1 cellular context compared by ENCODE assay signal in the genomic region with DNA sequence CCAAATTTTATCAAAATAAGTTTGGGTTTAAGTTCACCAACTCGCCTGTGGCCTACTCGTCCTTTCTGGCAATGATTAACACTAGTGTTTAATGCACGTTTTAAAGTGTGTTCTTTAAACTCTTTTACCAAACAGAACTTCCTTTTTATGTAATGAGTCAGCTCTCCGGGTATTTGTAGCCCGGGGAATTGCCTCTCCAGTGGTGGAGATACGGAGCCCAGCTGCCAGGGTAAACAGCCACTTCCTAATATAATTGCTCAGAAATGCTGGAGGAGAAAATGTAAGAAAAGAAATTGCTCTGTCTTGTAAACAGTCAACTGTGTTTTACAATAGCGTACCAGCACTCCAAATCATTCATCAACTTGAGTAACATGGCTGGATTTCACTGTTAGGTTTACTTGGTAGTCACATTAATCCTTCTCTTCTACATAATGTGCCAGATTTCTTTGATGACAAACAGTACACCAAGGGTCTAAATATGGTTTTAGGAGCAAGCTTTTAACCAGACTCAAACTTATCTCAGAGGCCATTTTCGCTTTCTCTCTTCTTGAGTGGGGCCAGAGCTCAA.
TF ChIP-seq lines count a peak whose summit lies in the region.

No MANE protein-coding gene starts in this region.

TF ChIP-seq in SK-N-SH, 30 proteins besides CTCF, POLR2A, EP300 and RAD21 (continued from another document):
- peak; percentile 86; the same call in 1 of the 2 replicates for TF ChIP-seq RXRA (IDR thresholded peaks at IDR 0.05; ENCODE audit: borderline replicate concordance, low read depth)
- TF ChIP-seq, protein P1, sequence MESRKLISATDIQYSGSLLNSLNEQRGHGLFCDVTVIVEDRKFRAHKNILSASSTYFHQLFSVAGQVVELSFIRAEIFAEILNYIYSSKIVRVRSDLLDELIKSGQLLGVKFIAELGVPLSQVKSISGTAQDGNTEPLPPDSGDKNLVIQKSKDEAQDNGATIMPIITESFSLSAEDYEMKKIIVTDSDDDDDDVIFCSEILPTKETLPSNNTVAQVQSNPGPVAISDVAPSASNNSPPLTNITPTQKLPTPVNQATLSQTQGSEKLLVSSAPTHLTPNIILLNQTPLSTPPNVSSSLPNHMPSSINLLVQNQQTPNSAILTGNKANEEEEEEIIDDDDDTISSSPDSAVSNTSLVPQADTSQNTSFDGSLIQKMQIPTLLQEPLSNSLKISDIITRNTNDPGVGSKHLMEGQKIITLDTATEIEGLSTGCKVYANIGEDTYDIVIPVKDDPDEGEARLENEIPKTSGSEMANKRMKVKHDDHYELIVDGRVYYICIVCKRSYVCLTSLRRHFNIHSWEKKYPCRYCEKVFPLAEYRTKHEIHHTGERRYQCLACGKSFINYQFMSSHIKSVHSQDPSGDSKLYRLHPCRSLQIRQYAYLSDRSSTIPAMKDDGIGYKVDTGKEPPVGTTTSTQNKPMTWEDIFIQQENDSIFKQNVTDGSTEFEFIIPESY (IDR thresholded peaks at IDR 0.05; ENCODE audit: borderline replicate concordance, low read depth): peak; percentile 56; the same call in 1 of the 2 replicates
- TF ChIP-seq, protein P2, sequence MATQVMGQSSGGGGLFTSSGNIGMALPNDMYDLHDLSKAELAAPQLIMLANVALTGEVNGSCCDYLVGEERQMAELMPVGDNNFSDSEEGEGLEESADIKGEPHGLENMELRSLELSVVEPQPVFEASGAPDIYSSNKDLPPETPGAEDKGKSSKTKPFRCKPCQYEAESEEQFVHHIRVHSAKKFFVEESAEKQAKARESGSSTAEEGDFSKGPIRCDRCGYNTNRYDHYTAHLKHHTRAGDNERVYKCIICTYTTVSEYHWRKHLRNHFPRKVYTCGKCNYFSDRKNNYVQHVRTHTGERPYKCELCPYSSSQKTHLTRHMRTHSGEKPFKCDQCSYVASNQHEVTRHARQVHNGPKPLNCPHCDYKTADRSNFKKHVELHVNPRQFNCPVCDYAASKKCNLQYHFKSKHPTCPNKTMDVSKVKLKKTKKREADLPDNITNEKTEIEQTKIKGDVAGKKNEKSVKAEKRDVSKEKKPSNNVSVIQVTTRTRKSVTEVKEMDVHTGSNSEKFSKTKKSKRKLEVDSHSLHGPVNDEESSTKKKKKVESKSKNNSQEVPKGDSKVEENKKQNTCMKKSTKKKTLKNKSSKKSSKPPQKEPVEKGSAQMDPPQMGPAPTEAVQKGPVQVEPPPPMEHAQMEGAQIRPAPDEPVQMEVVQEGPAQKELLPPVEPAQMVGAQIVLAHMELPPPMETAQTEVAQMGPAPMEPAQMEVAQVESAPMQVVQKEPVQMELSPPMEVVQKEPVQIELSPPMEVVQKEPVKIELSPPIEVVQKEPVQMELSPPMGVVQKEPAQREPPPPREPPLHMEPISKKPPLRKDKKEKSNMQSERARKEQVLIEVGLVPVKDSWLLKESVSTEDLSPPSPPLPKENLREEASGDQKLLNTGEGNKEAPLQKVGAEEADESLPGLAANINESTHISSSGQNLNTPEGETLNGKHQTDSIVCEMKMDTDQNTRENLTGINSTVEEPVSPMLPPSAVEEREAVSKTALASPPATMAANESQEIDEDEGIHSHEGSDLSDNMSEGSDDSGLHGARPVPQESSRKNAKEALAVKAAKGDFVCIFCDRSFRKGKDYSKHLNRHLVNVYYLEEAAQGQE (IDR thresholded peaks at IDR 0.05; ENCODE audit: low read depth, low read length): peak; percentile 71
- peak; percentile 69 for TF ChIP-seq POLR2AphosphoS5 (IDR thresholded peaks at IDR 0.05; ENCODE audit: low read depth, low read length)
- peak; percentile 54; the same call in 1 of the 2 replicates for TF ChIP-seq ELF1 (IDR thresholded peaks at IDR 0.05)
- TF ChIP-seq FOSL2 (IDR thresholded peaks at IDR 0.05; ENCODE audit: borderline replicate concordance, low read depth): peak; percentile 92
- TF ChIP-seq, protein P3, sequence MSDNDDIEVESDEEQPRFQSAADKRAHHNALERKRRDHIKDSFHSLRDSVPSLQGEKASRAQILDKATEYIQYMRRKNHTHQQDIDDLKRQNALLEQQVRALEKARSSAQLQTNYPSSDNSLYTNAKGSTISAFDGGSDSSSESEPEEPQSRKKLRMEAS (IDR thresholded peaks at IDR 0.05; ENCODE audit: low read depth): peak; percentile 80; the same call in 1 of the 2 replicates
- TF ChIP-seq, protein P4, sequence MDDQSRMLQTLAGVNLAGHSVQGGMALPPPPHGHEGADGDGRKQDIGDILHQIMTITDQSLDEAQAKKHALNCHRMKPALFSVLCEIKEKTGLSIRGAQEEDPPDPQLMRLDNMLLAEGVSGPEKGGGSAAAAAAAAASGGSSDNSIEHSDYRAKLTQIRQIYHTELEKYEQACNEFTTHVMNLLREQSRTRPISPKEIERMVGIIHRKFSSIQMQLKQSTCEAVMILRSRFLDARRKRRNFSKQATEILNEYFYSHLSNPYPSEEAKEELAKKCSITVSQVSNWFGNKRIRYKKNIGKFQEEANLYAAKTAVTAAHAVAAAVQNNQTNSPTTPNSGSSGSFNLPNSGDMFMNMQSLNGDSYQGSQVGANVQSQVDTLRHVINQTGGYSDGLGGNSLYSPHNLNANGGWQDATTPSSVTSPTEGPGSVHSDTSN (IDR thresholded peaks at IDR 0.05): peak; percentile 83
- no peak for TF ChIP-seq MEF2A (IDR thresholded peaks at IDR 0.05; ENCODE audit: borderline replicate concordance, low read depth)
- peak; percentile 93 for TF ChIP-seq NFIC (IDR thresholded peaks at IDR 0.05; ENCODE audit: borderline replicate concordance)
- TF ChIP-seq, protein P5, sequence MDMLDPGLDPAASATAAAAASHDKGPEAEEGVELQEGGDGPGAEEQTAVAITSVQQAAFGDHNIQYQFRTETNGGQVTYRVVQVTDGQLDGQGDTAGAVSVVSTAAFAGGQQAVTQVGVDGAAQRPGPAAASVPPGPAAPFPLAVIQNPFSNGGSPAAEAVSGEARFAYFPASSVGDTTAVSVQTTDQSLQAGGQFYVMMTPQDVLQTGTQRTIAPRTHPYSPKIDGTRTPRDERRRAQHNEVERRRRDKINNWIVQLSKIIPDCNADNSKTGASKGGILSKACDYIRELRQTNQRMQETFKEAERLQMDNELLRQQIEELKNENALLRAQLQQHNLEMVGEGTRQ (IDR thresholded peaks at IDR 0.05; ENCODE audit: borderline replicate concordance, low read depth, low read length): no peak
- TF ChIP-seq CHD2 (IDR thresholded peaks at IDR 0.05; ENCODE audit: low read length, partially characterized antibody): no peak
